In the genomic region with DNA sequence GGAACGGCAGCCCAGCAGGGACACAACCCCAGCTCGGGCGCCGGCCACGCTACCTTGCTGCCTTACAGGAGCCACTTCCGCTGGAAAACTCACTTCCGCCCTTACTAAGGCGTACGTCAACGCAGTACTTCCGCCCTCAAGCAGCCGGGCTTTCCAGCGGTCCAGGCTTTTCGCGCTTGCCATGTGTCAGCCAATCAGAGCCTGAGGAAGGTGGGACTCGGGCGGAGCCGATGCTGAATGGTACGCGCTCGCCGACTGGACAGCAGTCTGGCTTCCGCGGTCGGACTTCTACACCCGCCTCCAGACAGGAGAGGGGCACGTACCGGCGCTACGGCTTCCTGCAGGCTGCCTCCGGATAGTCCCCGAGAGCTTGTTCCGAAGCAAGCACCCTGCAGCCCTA, we compare ENCODE assay signal across 8 cellular contexts. TPM values are rescaled to one million over a fixed set of nuclear protein-coding genes. Genes with fewer than 3 reads are reported as not detected.
DNase-seq lines count a peak whose midpoint lies in the region; ATAC-seq and FAIRE-seq lines count a peak whose summit lies in the region.
"Not testable (repeated sequence)": the region's sequence is repeated elsewhere in the genome, so short reads cannot be mapped to it uniquely, and the experiment has no call there.

A gene (minus strand): TSS at position 83 of the 400 bp plus-strand sequence. CDS start 98 bp downstream, outside the sequence.
A gene (plus strand): TSS at position 265 of the 400 bp plus-strand sequence.

- not testable (repeated sequence) for H3K27ac Mint-ChIP-seq in T-helper 17 cell

- H3K4me1 Mint-ChIP-seq in T-helper 17 cell, result not testable (repeated sequence)

- FAIRE-seq in colon (lab: Jason Lieb, UNC), result peak; percentile 95

- in situ Hi-C loops in Caki2 (cut with HindIII; ENCODE audit: low pct_unique_long_range_greater_than_20kb, low sequenced_read_pairs), result not testable (repeated sequence)

- intact Hi-C loops in left colon (cut with DNase I, micrococcal nuclease), result not testable (repeated sequence)

- not testable (repeated sequence) for H3K36me3 Mint-ChIP-seq in T-helper 17 cell (ENCODE audit: low read depth)

- peak; percentile 84 for ATAC-seq in GM19395 (IDR thresholded peaks at IDR 0.05; ENCODE audit: unreplicated experiment)
- peak; percentile 79 for ATAC-seq in HG02623 (IDR thresholded peaks at IDR 0.05; ENCODE audit: unreplicated experiment)
- ATAC-seq in HG03432 (IDR thresholded peaks at IDR 0.05; ENCODE audit: unreplicated experiment), result peak; percentile 87
- peak; percentile 89 for ATAC-seq in T-helper 17 cell
- ATAC-seq in left colon, result peak; percentile 82
- peak; percentile 89 for ATAC-seq in stimulated activated naive CD8-positive, alpha-beta T cell treated with anti-CD3 and anti-CD28 coated beads, Interleukin-15, Interleukin-2, amounts not matched to agents 100 U/mL and 50 U/mL, for 24 hours

- not testable (repeated sequence) for H3K4me3 Mint-ChIP-seq in T-helper 17 cell

- H3K9me3 ChIP-seq in T-helper 17 cell (ENCODE audit: control insufficient read depth, low read length, poor library complexity, severe bottlenecking), result not testable (repeated sequence)

- not testable (repeated sequence) for DNase-seq in Caki2 (ENCODE audit: low read depth); T-helper 17 cell; left colon; stimulated activated naive CD8-positive, alpha-beta T cell treated with anti-CD3 and anti-CD28 coated beads, Interleukin-15, Interleukin-2, amounts not matched to agents 100 U/mL and 50 U/mL, for 24 hours

- H3K27me3 Mint-ChIP-seq in T-helper 17 cell, result not testable (repeated sequence)

RNA-seq across cellular contexts. Expression of the first gene that starts in this region (rescaled TPM):
- total RNA-seq in Caki2 (2014; rRNA removed; shearing (Covaris generic); ENCODE audit: low replicate concordance), result 28.0 and 50.4 TPM in 2 replicates
- total RNA-seq in T-helper 17 cell, result 10 to 100 TPM in 1 of 2 donors, 1 to 10 TPM in 1; 9.3 to 11.0 TPM
- 10 to 100 TPM in 1 of 2 donors, 1 to 10 TPM in 1; 6.3 to 10.6 TPM for total RNA-seq in left colon

RNA-seq across cellular contexts. Expression of the second gene that starts in this region (rescaled TPM):
- 49.4 and 142 TPM in 2 replicates for total RNA-seq in Caki2 (2014; rRNA removed; shearing (Covaris generic); ENCODE audit: low replicate concordance)
- total RNA-seq in T-helper 17 cell (10 to 100 TPM; 29.7 to 31.9 TPM), left colon (10 to 100 TPM; 29.1 to 36.8 TPM)
